ENCODE assay signal across 8 cellular contexts in genomic region chr2:142131016-142131714, GRCh38. TPM values are rescaled to one million over a fixed set of nuclear protein-coding genes. Genes with fewer than 3 reads are reported as not detected.
DNase-seq lines count a peak whose midpoint lies in the region; ATAC-seq and TF ChIP-seq lines count a peak whose summit lies in the region.

Gene LRP1B, minus strand, starts transcription at chr2:142131016. Its CDS starts 287 bp downstream, at chr2:142130729.

- peak within 1 kb of the TSS; percentile 75 for H3K4me2 ChIP-seq in HCT116 (ENCODE audit: low read length)

- H3K79me2 ChIP-seq in HCT116 (ENCODE audit: insufficient read depth, low read length): no peaks in the 10 kb centered on the region

- DNase-seq in NCI-H1092 treated with DMSO at 0.1 percent for 48 hours (lab: John Stamatoyannopoulos, UW): peak; percentile 39
- DNase-seq in NCI-H1092 (lab: John Stamatoyannopoulos, UW): no peak
- no peak for DNase-seq in HCT116 (ENCODE audit: low read depth, low spot score)
- DNase-seq in Peyer's patch: no peak
- DNase-seq in mucosa of gallbladder (ENCODE audit: low spot score): peak; percentile 13
- no peak for DNase-seq in SW 1271 (lab: John Stamatoyannopoulos, UW)
- DNase-seq in Kasumi-1 (lab: John Stamatoyannopoulos, UW): no peak

- WGBS in esophagus, 2 donors: 2 to 3% methylated on average over 21 of the region's 21 CpGs

- POLR2A ChIA-PET in HCT116 (lab: Charles Lee): no interaction called here

- no peaks in the 10 kb centered on the region; the same call in 1 of the 2 replicates for H3K9me2 ChIP-seq in HCT116 (ENCODE audit: insufficient read depth)

- H3K9me3 ChIP-seq in HCT116 (ENCODE audit: control insufficient read depth in 1 of 2, insufficient read depth in 1 of 2, low read depth in 1 of 2, low read length in 2 of 2): no peaks in the 10 kb centered on the region
- H3K9me3 ChIP-seq in Peyer's patch: no peaks in the 10 kb centered on the region
- no peaks in the 10 kb centered on the region for H3K9me3 ChIP-seq in esophagus (ENCODE audit: control insufficient read depth in 2 of 2, insufficient read depth in 1 of 2, low read depth in 1 of 2, low read length in 1 of 2)

- H3K9ac ChIP-seq in HCT116 (ENCODE audit: low read length): peak within 1 kb of the TSS; percentile 47

- RAD21 ChIA-PET in HCT116 (lab: Charles Lee; ENCODE audit: low non-redundant PET in 1 of 2, low total read pairs in 2 of 2, uncharacterized antibody in 2 of 2, unreplicated experiment in 2 of 2): no interaction called here

- no peak for TF ChIP-seq RAD21 in HCT116 (IDR thresholded peaks at IDR 0.05; ENCODE audit: low read depth)

- TF ChIP-seq CTCF in HCT116 (IDR thresholded peaks at IDR 0.05 in 2 of 3, conservative IDR thresholded peaks at IDR 0.05 in 1 of 3; ENCODE audit: borderline replicate concordance in 1 of 3, insufficient read depth in 1 of 3, low read depth in 2 of 3, low read length in 2 of 3) (no peak), Peyer's patch (IDR thresholded peaks at IDR 0.05) (no peak)

- ATAC-seq in HCT116: peak; percentile 66

- peak within 1 kb of the TSS; percentile 83 for H2AFZ ChIP-seq in HCT116 (ENCODE audit: low read depth, low read length, poor library complexity, severe bottlenecking)

- peak within 1 kb of the TSS; percentile 37 for H3K27ac ChIP-seq in HCT116 (ENCODE audit: low read depth, low read length)
- H3K27ac ChIP-seq in Peyer's patch: no peak within 1 kb of the TSS
- no peak within 1 kb of the TSS for H3K27ac ChIP-seq in esophagus (ENCODE audit: low read depth in 2 of 2, low read length in 1 of 2)

- H3K4me1 ChIP-seq in HCT116 (ENCODE audit: control insufficient read depth in 1 of 2, insufficient read depth in 2 of 2, low read length in 2 of 2) (peaks cover 0 to 5% of the 10 kb centered on the region in 2 experiments; a peak in 1 of 4 replicates), Peyer's patch (peaks cover 0 to 8% (median 0%) of the 10 kb centered on the region in 4 donors), esophagus (ENCODE audit: control insufficient read depth in 2 of 2, insufficient read depth in 2 of 2, low read length in 1 of 2) (peaks cover 3% of the 10 kb centered on the region in 2 donors)

- TF ChIP-seq POLR2A in HCT116 (IDR thresholded peaks at IDR 0.05; ENCODE audit: borderline replicate concordance, extremely low read depth, insufficient read depth, insufficient read length) (no peak), Peyer's patch (IDR thresholded peaks at IDR 0.05) (no peak)

- intact Hi-C loops in HCT116 (cut with micrococcal nuclease): no loop called here

- no TSS peak for BruUV-seq in HCT116 (replicated peaks; lab: Mats Ljungman, UMichigan)

- H4K20me1 ChIP-seq in HCT116 (ENCODE audit: insufficient read depth): no peaks in the 10 kb centered on the region

- CTCF ChIA-PET in HCT116 (lab: Charles Lee): no interaction called here

- H3K36me3 ChIP-seq in HCT116 (ENCODE audit: control insufficient read depth in 1 of 2, insufficient read depth in 2 of 2, low read length in 2 of 2) (no peaks in the 10 kb centered on the region), Peyer's patch (no peaks in the 10 kb centered on the region), esophagus (ENCODE audit: control insufficient read depth in 2 of 2, insufficient read depth in 2 of 2, low read length in 1 of 2) (no peaks in the 10 kb centered on the region)

- peak within 1 kb of the TSS; percentile 54 to 61 for H3K4me3 ChIP-seq in HCT116 (replicated peaks in 1 of 2; ENCODE audit: low read depth in 1 of 2, low read length in 2 of 2)
- H3K4me3 ChIP-seq in Peyer's patch: peak within 1 kb of the TSS; percentile 10 to 51 (median 36)
- H3K4me3 ChIP-seq in esophagus (ENCODE audit: low read depth in 1 of 2, low read length in 2 of 2): peak within 1 kb of the TSS; percentile 56 to 57

- H3K27me3 ChIP-seq in HCT116 (ENCODE audit: insufficient read depth, low read length) (no peaks in the 10 kb centered on the region), Peyer's patch (no peaks in the 10 kb centered on the region), esophagus (ENCODE audit: control insufficient read depth in 1 of 2, insufficient read depth in 2 of 2, low read length in 2 of 2) (peaks cover 0 to 2% of the 10 kb centered on the region in 2 donors)

TF ChIP-seq in HCT116, 20 proteins besides CTCF, POLR2A, EP300 and RAD21:
- 0 out of 2 replicates have a peak, but pooled peaks have one; percentile 3 for TF ChIP-seq POLR2AphosphoS5 (IDR thresholded peaks at IDR 0.05; ENCODE audit: low read depth, low read length)
- no peak for TF ChIP-seq FOSL1 (IDR thresholded peaks at IDR 0.05; ENCODE audit: low read depth)
- 0 out of 2 replicates have a peak, but pooled peaks have one; percentile 42 for TF ChIP-seq CEBPB (IDR thresholded peaks at IDR 0.05; ENCODE audit: low read depth)

RNA-seq across cellular contexts. Expression of gene LRP1B, which starts in this region (rescaled TPM):
- total RNA-seq in HCT116 (2021; ENCODE audit: unreplicated experiment): 0.34 TPM
- polyA plus RNA-seq in HCT116 (2012): 0.03 and 0.10 TPM in 2 replicates
- 1 to 10 TPM in 2 of 4 donors, under 1 TPM in 1, not detected in 1; 0.85 to 3.3 (median 1.1) TPM for total RNA-seq in Peyer's patch
- under 1 TPM; 0.02 to 0.10 TPM for polyA plus RNA-seq in esophagus
- total RNA-seq in mucosa of gallbladder: 0.26 TPM

Comparison
In these comparisons a context has a peak if more than half of its experiments do, and no peak if none do; other contexts are left out.
1. Peak in ATAC-seq, H3K4me3 ChIP-seq, H3K27ac ChIP-seq, H3K9ac ChIP-seq and H3K4me2 ChIP-seq in HCT116; RNA of the gene not detected or under 1 TPM.
2. Peak in DNase-seq in mucosa of gallbladder; RNA of the gene not detected or under 1 TPM.